ENCODE assay signal across 8 cellular contexts in genomic region chr19:29663861-29664752, GRCh38. TPM values are rescaled to one million over a fixed set of nuclear protein-coding genes. Genes with fewer than 3 reads are reported as not detected.
DNase-seq lines count a peak whose midpoint lies in the region; ATAC-seq and TF ChIP-seq lines count a peak whose summit lies in the region.

No MANE protein-coding gene starts in this region.

- peak overlapping the region; percentile 98 for H3K27ac ChIP-seq in AG04450 (ENCODE audit: low read depth, low read length)
- peak overlapping the region; percentile 94 for H3K27ac ChIP-seq in naive thymus-derived CD4-positive, alpha-beta T cell (ENCODE audit: low read depth, low read length)

- H3K27me3 Mint-ChIP-seq in HFFc6 (ENCODE audit: insufficient read depth): peaks cover 2% of the 10 kb centered on the region; the same call in 1 of the 2 replicates
- peaks cover 37% of the 10 kb centered on the region for H3K27me3 Mint-ChIP-seq in brain
- H3K27me3 Mint-ChIP-seq in naive thymus-derived CD4-positive, alpha-beta T cell: no peaks in the 10 kb centered on the region

- no peaks in the 10 kb centered on the region; the same call in 1 of the 2 replicates for H3K9me3 ChIP-seq in AG04450 (ENCODE audit: control insufficient read depth, insufficient read depth, low read length)
- H3K9me3 ChIP-seq in naive thymus-derived CD4-positive, alpha-beta T cell (ENCODE audit: control insufficient read depth in 2 of 3, low read length in 3 of 3): no peaks in the 10 kb centered on the region

- no peaks in the 10 kb centered on the region for H3K9me3 Mint-ChIP-seq in HFFc6
- H3K9me3 Mint-ChIP-seq in brain: peaks cover 0 to 3% (median 0%) of the 10 kb centered on the region in 5 experiments
- peaks cover 0 to 2% (median 0%) of the 10 kb centered on the region in 11 donors for H3K9me3 Mint-ChIP-seq in naive thymus-derived CD4-positive, alpha-beta T cell

- no peak overlapping the region for H3K4me3 ChIP-seq in AG04450 (ENCODE audit: low read depth, low read length)
- H3K4me3 ChIP-seq in naive thymus-derived CD4-positive, alpha-beta T cell (ENCODE audit: low read length): peak overlapping the region; percentile 62

- H3K27me3 ChIP-seq in AG04450 (ENCODE audit: control insufficient read depth, insufficient read depth, low read length): no peaks in the 10 kb centered on the region
- H3K27me3 ChIP-seq in naive thymus-derived CD4-positive, alpha-beta T cell (ENCODE audit: control insufficient read depth in 2 of 2, insufficient read depth in 2 of 2, low read length in 2 of 2): no peaks in the 10 kb centered on the region

- TF ChIP-seq CTCF in AG04450 (IDR thresholded peaks at IDR 0.05; ENCODE audit: low read depth, low read length): no peak
- TF ChIP-seq CTCF in HFFc6 (IDR thresholded peaks at IDR 0.05): no peak
- TF ChIP-seq CTCF in brain (conservative IDR thresholded peaks at IDR 0.05): no peak

- H3K4me1 Mint-ChIP-seq in HFFc6 (ENCODE audit: low read depth) (peaks cover 43% of the 10 kb centered on the region), brain (peaks cover 43% of the 10 kb centered on the region)
- peaks cover 23 to 73% (median 64%) of the 10 kb centered on the region in 7 donors for H3K4me1 Mint-ChIP-seq in naive thymus-derived CD4-positive, alpha-beta T cell

- CTCF ChIA-PET in AG04450 (lab: Charles Lee): interaction anchor here (1.2 to 4.7 kb wide), 5 partner anchors 30 to 54 kb away, joined by 9 to 36 read pairs (median 24); no protein-coding TSS in a partner anchor
- CTCF ChIA-PET in naive thymus-derived CD4-positive, alpha-beta T cell (lab: Charles Lee): interaction anchor here (0.9 to 5.5 kb wide), 8 partner anchors 9 to 54 kb away, joined by 3 to 62 read pairs (median 5); partner anchors contain the start of gene C19orf12

- peaks cover 20 to 49% of the 10 kb centered on the region in 2 donors for H3K4me1 ChIP-seq in naive thymus-derived CD4-positive, alpha-beta T cell (ENCODE audit: control insufficient read depth in 2 of 2, insufficient read depth in 2 of 2, low read length in 2 of 2)

- H3K4me3 Mint-ChIP-seq in HFFc6 (peak overlapping the region; percentile 75), brain (peak overlapping the region; percentile 72 to 88 (median 79))
- peak overlapping the region; percentile 74 to 93 (median 82) for H3K4me3 Mint-ChIP-seq in naive thymus-derived CD4-positive, alpha-beta T cell

- DNase-seq in AG04450 (ENCODE audit: low read depth, low spot score): no peak
- peak; percentile 41 for DNase-seq in HFFc6
- DNase-seq in naive thymus-derived CD4-positive, alpha-beta T cell: no peak
- DNase-seq in effector CD4-positive, alpha-beta T cell: no peak
- no peak for DNase-seq in OCI-M2 (lab: John Stamatoyannopoulos, UW; ENCODE audit: unreplicated experiment)
- no peak for DNase-seq in HT-29 (ENCODE audit: low spot score)

- H3K27ac Mint-ChIP-seq in HFFc6: peak overlapping the region; percentile 98
- peak overlapping the region in 3 of 5 experiments; percentile 53 to 70 (median 60) for H3K27ac Mint-ChIP-seq in brain
- H3K27ac Mint-ChIP-seq in naive thymus-derived CD4-positive, alpha-beta T cell: peak overlapping the region; percentile 13 to 90 (median 88)

- intact Hi-C loops in naive thymus-derived CD4-positive, alpha-beta T cell (cut with micrococcal nuclease): loop anchor here in 1 of 2 donors (2.0 kb wide), 1 partner anchor 51 kb away; the partner anchor contains the start of gene C19orf12

- no peaks in the 10 kb centered on the region for H3K36me3 Mint-ChIP-seq in HFFc6 (ENCODE audit: low read depth)
- no peaks in the 10 kb centered on the region for H3K36me3 Mint-ChIP-seq in brain
- H3K36me3 Mint-ChIP-seq in naive thymus-derived CD4-positive, alpha-beta T cell: peaks cover 0 to 22% (median 0%) of the 10 kb centered on the region in 5 donors

- no peak for ATAC-seq in naive thymus-derived CD4-positive, alpha-beta T cell
- ATAC-seq in GM21390 (IDR thresholded peaks at IDR 0.05; ENCODE audit: unreplicated experiment): no peak

- POLR2A ChIA-PET in AG04450 (lab: Yijun Ruan, JAX): interaction anchor here (1.0 kb wide), 1 partner anchor 54 kb away, joined by 3 read pairs; no protein-coding TSS in a partner anchor
- POLR2A ChIA-PET in naive thymus-derived CD4-positive, alpha-beta T cell (lab: Charles Lee): interaction anchor here (1.6 to 9.7 kb wide), 5 partner anchors 11 to 58 kb away, joined by 7 to 150 read pairs (median 87); partner anchors contain the start of genes C19orf12 and POP4

- H3K36me3 ChIP-seq in naive thymus-derived CD4-positive, alpha-beta T cell (ENCODE audit: control insufficient read depth in 2 of 3, insufficient read depth in 3 of 3, low read length in 3 of 3): peaks cover 0 to 7% (median 0%) of the 10 kb centered on the region in 3 experiments

RNA-seq across cellular contexts. Expression of gene PLEKHF1, which starts 1.2 kb away (rescaled TPM):
- polyA plus RNA-seq in AG04450 (2011; rRNA removed) (5.4 and 6.4 TPM in 2 replicates), brain (ENCODE audit: insufficient read depth, low read depth, low replicate concordance) (5.6 TPM)
- polyA minus RNA-seq in AG04450 (2011; rRNA and poly(A)+ RNA removed): 7.9 and 10.2 TPM in 2 replicates
- 1 to 10 TPM; 1.4 to 2.8 (median 2.6) TPM for total RNA-seq in HFFc6 (2021; fragmentation: NEBNext Ultra II Directional; extraction: Animal tissue kit (Norgen Biotek cat#: 25700))
- total RNA-seq in naive thymus-derived CD4-positive, alpha-beta T cell: 10 to 100 TPM; 11.1 to 47.2 (median 17.5) TPM
- polyA plus RNA-seq in naive thymus-derived CD4-positive, alpha-beta T cell: 10 to 100 TPM; 11.5 to 37.6 TPM
- total RNA-seq in HT-29 (2014; rRNA removed; shearing (Covaris generic)): 1.1 and 1.2 TPM in 2 replicates

RNA-seq across cellular contexts. Expression of gene C19orf12, which starts 51.0 kb away (rescaled TPM):
- polyA plus RNA-seq in AG04450 (2011; rRNA removed) (27.1 and 27.9 TPM in 2 replicates), brain (ENCODE audit: insufficient read depth, low read depth, low replicate concordance) (34.1 TPM)
- polyA minus RNA-seq in AG04450 (2011; rRNA and poly(A)+ RNA removed): 10.9 and 11.3 TPM in 2 replicates
- total RNA-seq in HFFc6 (2021; fragmentation: NEBNext Ultra II Directional; extraction: Animal tissue kit (Norgen Biotek cat#: 25700)): 10 to 100 TPM; 23.3 to 32.7 (median 24.7) TPM
- 10 to 100 TPM; 19.8 to 51.5 (median 24.6) TPM for total RNA-seq in naive thymus-derived CD4-positive, alpha-beta T cell
- polyA plus RNA-seq in naive thymus-derived CD4-positive, alpha-beta T cell: 10 to 100 TPM; 17.6 to 23.3 TPM
- total RNA-seq in HT-29 (2014; rRNA removed; shearing (Covaris generic)): 22.4 and 24.5 TPM in 2 replicates

RNA-seq across cellular contexts. Expression of gene POP4, which starts 58.0 kb away (rescaled TPM):
- polyA plus RNA-seq in AG04450 (2011; rRNA removed) (74.1 and 87.4 TPM in 2 replicates), brain (ENCODE audit: insufficient read depth, low read depth, low replicate concordance) (234 TPM)
- 46.6 and 51.5 TPM in 2 replicates for polyA minus RNA-seq in AG04450 (2011; rRNA and poly(A)+ RNA removed)
- 100 to 1,000 TPM in 2 of 6 experiments, 10 to 100 TPM in 4; 73.9 to 104 (median 88.8) TPM for total RNA-seq in HFFc6 (2021; fragmentation: NEBNext Ultra II Directional; extraction: Animal tissue kit (Norgen Biotek cat#: 25700))
- total RNA-seq in naive thymus-derived CD4-positive, alpha-beta T cell: 10 to 100 TPM; 45.3 to 99.1 (median 53.4) TPM
- polyA plus RNA-seq in naive thymus-derived CD4-positive, alpha-beta T cell: 100 to 1,000 TPM; 137 to 156 TPM
- 139 and 140 TPM in 2 replicates for total RNA-seq in HT-29 (2014; rRNA removed; shearing (Covaris generic))
